8 cellular contexts compared by ENCODE assay signal in genomic region chr1:17984510-17985085, GRCh38.
DNase-seq lines count a peak whose midpoint lies in the region; ATAC-seq and TF ChIP-seq lines count a peak whose summit lies in the region.

No MANE protein-coding gene starts in this region.

- no peak for TF ChIP-seq POLR2A in spleen (IDR thresholded peaks at IDR 0.05)

- no peak for ATAC-seq in GM19452 (IDR thresholded peaks at IDR 0.05; ENCODE audit: unreplicated experiment)
- ATAC-seq in HG03196 (IDR thresholded peaks at IDR 0.05; ENCODE audit: unreplicated experiment), result no peak

- intact Hi-C loops in activated naive CD4-positive, alpha-beta T cell treated with anti-CD3 and anti-CD28 coated beads for 36 hours (cut with micrococcal nuclease), result loop anchor here (1.0 kb wide), 1 partner anchor 116 kb away; no protein-coding TSS in a partner anchor
- intact Hi-C loops in spleen (cut with DNase I; ENCODE audit: low total_unique reads), result no loop called here

- DNase-seq in activated naive CD4-positive, alpha-beta T cell treated with anti-CD3 and anti-CD28 coated beads for 36 hours, result peak; percentile 45
- DNase-seq in activated naive CD4-positive, alpha-beta T cell treated with anti-CD3 and anti-CD28 coated beads, Interleukin-2, amount 50 U/mL, for 16 hours, result no peak
- DNase-seq in NCI-H1092 treated with DMSO at 0.1 percent for 48 hours (lab: John Stamatoyannopoulos, UW) (peak; percentile 52), ecto neural progenitor cell (ENCODE audit: low spot score) (peak; percentile 63), spleen (peak; percentile 8), AML-193 (lab: John Stamatoyannopoulos, UW) (no peak)

- H3K4me3 ChIP-seq in spleen, result no peak overlapping the region

- no peak overlapping the region for H3K27ac ChIP-seq in spleen

- no peak overlapping the region for H3K4me3 Mint-ChIP-seq in activated naive CD4-positive, alpha-beta T cell treated with anti-CD3 and anti-CD28 coated beads for 36 hours

- H3K36me3 Mint-ChIP-seq in activated naive CD4-positive, alpha-beta T cell treated with anti-CD3 and anti-CD28 coated beads for 36 hours (ENCODE audit: low read depth), result no peaks in the 10 kb centered on the region

- H3K27me3 ChIP-seq in spleen (replicated peaks in 1 of 7), result peaks cover 0 to 49% (median 0%) of the 10 kb centered on the region in 7 donors

- peak in 10 of 11 experiments; percentile 19 to 63 (median 52) for TF ChIP-seq CTCF in spleen (IDR thresholded peaks at IDR 0.05 in 8 of 11, conservative IDR thresholded peaks at IDR 0.05 in 3 of 11)

- CTCF ChIA-PET in activated naive CD4-positive, alpha-beta T cell treated with anti-CD3 and anti-CD28 coated beads for 36 hours (lab: Charles Lee), result interaction anchor here (1.3 kb wide), 1 partner anchor 314 kb away, joined by 3 read pairs; no protein-coding TSS in a partner anchor

- WGBS in spleen, 5 donors, result 29 to 41% (median 35%) methylated on average over 10 of the region's 10 CpGs

- no peaks in the 10 kb centered on the region for H3K9me3 Mint-ChIP-seq in activated naive CD4-positive, alpha-beta T cell treated with anti-CD3 and anti-CD28 coated beads for 36 hours

- H3K9me3 ChIP-seq in spleen, result peaks cover 0 to 17% (median 0%) of the 10 kb centered on the region in 8 donors

- no peaks in the 10 kb centered on the region for H3K4me1 Mint-ChIP-seq in activated naive CD4-positive, alpha-beta T cell treated with anti-CD3 and anti-CD28 coated beads for 36 hours (ENCODE audit: low read depth)

- H3K27me3 Mint-ChIP-seq in activated naive CD4-positive, alpha-beta T cell treated with anti-CD3 and anti-CD28 coated beads for 36 hours (ENCODE audit: low read depth), result peaks cover 15% of the 10 kb centered on the region

- no peaks in the 10 kb centered on the region for H3K4me1 ChIP-seq in spleen

- no peaks in the 10 kb centered on the region for H3K36me3 ChIP-seq in spleen

- no peak overlapping the region for H3K27ac Mint-ChIP-seq in activated naive CD4-positive, alpha-beta T cell treated with anti-CD3 and anti-CD28 coated beads for 36 hours

Comparison
In these comparisons a context has a peak if more than half of its experiments do, and no peak if none do; other contexts are left out.
1. DNase-seq: peak in activated naive CD4-positive, alpha-beta T cell treated with anti-CD3 and anti-CD28 coated beads for 36 hours (single experiment), NCI-H1092 treated with DMSO at 0.1 percent for 48 hours (single experiment), ecto neural progenitor cell (single experiment) and spleen (single experiment); none in activated naive CD4-positive, alpha-beta T cell treated with anti-CD3 and anti-CD28 coated beads, Interleukin-2, amount 50 U/mL, for 16 hours (single experiment) and AML-193 (0 of 2).